ENCODE assay signal across 1 cellular context in the genomic region with DNA sequence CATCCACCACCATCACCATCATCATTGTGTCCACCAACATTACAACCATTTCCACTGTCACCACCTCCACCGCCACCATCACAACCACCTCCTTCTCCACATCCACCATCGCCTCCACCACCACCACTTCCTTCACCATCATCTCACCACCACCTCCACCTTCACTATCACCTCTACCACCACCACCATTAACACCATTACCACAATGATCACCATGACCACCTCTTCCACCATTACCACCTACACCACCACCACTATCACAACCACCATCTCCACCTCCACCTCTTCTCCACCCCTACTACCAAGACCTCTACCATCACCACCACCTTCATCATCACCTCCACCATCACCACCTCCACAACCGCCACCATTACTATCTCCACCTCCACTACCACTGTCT.
TF ChIP-seq lines count a peak whose summit lies in the region.

No MANE protein-coding gene starts in this region.

TF ChIP-seq in H1, 55 proteins besides CTCF, POLR2A, EP300 and RAD21:
- no peak for TF ChIP-seq EGR1 (IDR thresholded peaks at IDR 0.05; ENCODE audit: borderline replicate concordance, low read depth, low read length)
- no peak for TF ChIP-seq SRF (IDR thresholded peaks at IDR 0.05; ENCODE audit: low read depth, low read length)
- no peak for TF ChIP-seq BACH1 (IDR thresholded peaks at IDR 0.05; ENCODE audit: low read length)
- TF ChIP-seq ZNF274 (IDR thresholded peaks at IDR 0.05; ENCODE audit: borderline replicate concordance, extremely low read depth, low read length) = no peak
- TF ChIP-seq, protein P1, sequence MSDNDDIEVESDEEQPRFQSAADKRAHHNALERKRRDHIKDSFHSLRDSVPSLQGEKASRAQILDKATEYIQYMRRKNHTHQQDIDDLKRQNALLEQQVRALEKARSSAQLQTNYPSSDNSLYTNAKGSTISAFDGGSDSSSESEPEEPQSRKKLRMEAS (IDR thresholded peaks at IDR 0.05) = no peak
- no peak for TF ChIP-seq ASH2L (IDR thresholded peaks at IDR 0.05; ENCODE audit: low read length)
- TF ChIP-seq, protein P2, sequence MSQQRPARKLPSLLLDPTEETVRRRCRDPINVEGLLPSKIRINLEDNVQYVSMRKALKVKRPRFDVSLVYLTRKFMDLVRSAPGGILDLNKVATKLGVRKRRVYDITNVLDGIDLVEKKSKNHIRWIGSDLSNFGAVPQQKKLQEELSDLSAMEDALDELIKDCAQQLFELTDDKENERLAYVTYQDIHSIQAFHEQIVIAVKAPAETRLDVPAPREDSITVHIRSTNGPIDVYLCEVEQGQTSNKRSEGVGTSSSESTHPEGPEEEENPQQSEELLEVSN (IDR thresholded peaks at IDR 0.05) = no peak
- no peak for TF ChIP-seq TBP (IDR thresholded peaks at IDR 0.05; ENCODE audit: low read depth, low read length)
- TF ChIP-seq RNF2 (IDR thresholded peaks at IDR 0.05; ENCODE audit: borderline replicate concordance, low read depth, low read length, missing control alignments, poor library complexity, severe bottlenecking) = no peak
